26 cellular contexts compared by ENCODE assay signal in genomic region chr16:47125757-47126156, GRCh38.
"Had no signal": no experiment of that assay in that cellular context is flagged by ENCODE, and none has a peak within 500 bp of the region (broad histone marks: within the 10 kb centered on the region; RNA-seq: fewer than 3 reads in every experiment).

No MANE protein-coding gene starts in this region.

- H3K9me3 ChIP-seq: colonic mucosa, esophagus squamous epithelium, gastrocnemius medialis, heart right ventricle, left lung, lower lobe of right lung, mucosa of descending colon had no signal

- H3K4me1 Mint-ChIP-seq: naive B cell had no signal

- H3K4me3 Mint-ChIP-seq: dendritic cell treated with granulocyte-macrophage colony-stimulating factor and Interleukin-4, amounts not matched to agents 40 ng/mL and 50 ng/mL, for 4 days; effector memory CD8-positive, alpha-beta T cell; endodermal cell; mesothelial cell of epicardium; naive B cell had no signal

- FAIRE-seq: endometrium, islet of Langerhans had no signal

- H3K27me3 ChIP-seq: colonic mucosa, esophagus squamous epithelium, gastrocnemius medialis, heart right ventricle, left lung had no signal

- DNase-seq: colonic mucosa; cortex of kidney; effector CD8-positive, alpha-beta T cell; effector memory CD8-positive, alpha-beta T cell; endodermal cell; erythroblast; esophagus squamous epithelium; foreskin fibroblast; gastrocnemius medialis; glutamatergic neuron; head of caudate nucleus; heart right ventricle; hippocampal formation; left cardiac atrium; left lung; left ventricle myocardium superior; lower lobe of right lung; mesenchymal stem cell; mucosa of descending colon; naive B cell had no signal

- H3K9me3 Mint-ChIP-seq: dendritic cell treated with granulocyte-macrophage colony-stimulating factor and Interleukin-4, amounts not matched to agents 40 ng/mL and 50 ng/mL, for 4 days; effector memory CD8-positive, alpha-beta T cell; endodermal cell; mesothelial cell of epicardium; naive B cell had no signal

- H3K27ac ChIP-seq: colonic mucosa, epithelial cell of prostate, esophagus squamous epithelium, gastrocnemius medialis, heart right ventricle, left lung, lower lobe of right lung had no signal

- H3K4me3 ChIP-seq: colonic mucosa, esophagus squamous epithelium, gastrocnemius medialis, heart right ventricle, left lung, lower lobe of right lung, mucosa of descending colon had no signal

- H3K27me3 Mint-ChIP-seq: dendritic cell treated with granulocyte-macrophage colony-stimulating factor and Interleukin-4, amounts not matched to agents 40 ng/mL and 50 ng/mL, for 4 days had no signal

- H3K36me3 ChIP-seq: colonic mucosa, esophagus squamous epithelium, gastrocnemius medialis, heart right ventricle, left lung, lower lobe of right lung had no signal

- H3K27ac Mint-ChIP-seq: dendritic cell treated with granulocyte-macrophage colony-stimulating factor and Interleukin-4, amounts not matched to agents 40 ng/mL and 50 ng/mL, for 4 days; effector memory CD8-positive, alpha-beta T cell; endodermal cell; mesothelial cell of epicardium; naive B cell had no signal

- ATAC-seq: effector memory CD8-positive, alpha-beta T cell; esophagus mucosa; gastrocnemius medialis; heart right ventricle; left cardiac atrium; left lung; left ventricle myocardium superior; lower lobe of right lung; mucosa of descending colon had no signal

- H3K4me1 ChIP-seq: colonic mucosa, esophagus squamous epithelium, gastrocnemius medialis, left lung, lower lobe of right lung had no signal
